Comparison of ENCODE assay signal across 10 cellular contexts in the genomic region with DNA sequence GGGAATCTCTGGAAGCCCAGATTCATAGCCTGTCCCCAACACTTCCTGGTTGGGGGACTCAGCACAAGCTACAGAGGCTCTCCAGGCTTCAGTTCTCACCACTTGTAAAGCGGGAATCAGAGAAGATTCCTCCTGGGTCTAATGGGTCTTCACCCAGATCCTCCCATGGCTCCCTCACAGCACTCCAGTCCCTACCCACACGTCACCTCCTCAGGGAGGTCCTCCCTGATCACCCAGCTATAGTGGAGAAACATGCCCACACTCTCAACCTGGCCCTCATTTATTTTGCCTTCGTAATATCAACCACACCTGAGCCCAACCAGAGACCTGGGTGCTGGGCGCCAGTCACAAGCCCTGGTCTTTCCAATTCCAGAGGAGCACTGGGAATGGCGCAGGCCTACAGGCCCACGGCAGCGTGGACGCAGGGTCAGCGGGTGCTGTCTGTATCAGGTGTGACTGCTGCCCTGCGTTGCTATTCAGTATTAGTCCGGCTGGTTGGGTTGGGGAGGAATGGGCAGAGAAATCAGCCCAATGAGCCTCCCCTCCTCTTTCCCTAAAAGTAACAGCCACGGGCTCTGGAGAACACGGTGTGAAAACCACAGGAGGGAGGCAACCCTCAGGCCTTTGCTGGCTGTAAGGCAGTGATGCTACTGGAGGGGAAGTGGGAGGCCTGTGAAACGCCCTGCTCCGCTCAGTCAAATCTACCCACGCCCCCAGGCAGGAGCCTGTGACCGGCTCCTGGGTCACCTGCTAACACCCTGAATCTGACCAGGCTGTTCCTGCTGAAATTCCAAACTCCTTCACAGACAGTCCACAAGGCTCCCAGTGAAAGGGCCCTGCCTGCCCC. TPM values are rescaled to one million over a fixed set of nuclear protein-coding genes. Genes with fewer than 3 reads are reported as not detected.
A peak's percentile ranks its signal among the peaks of the same experiment; 100 is the strongest.
DNase-seq lines count a peak whose midpoint lies in the region; ATAC-seq and TF ChIP-seq lines count a peak whose summit lies in the region.
"Had no signal": no experiment of that assay in that cellular context is flagged by ENCODE, and none has a peak within 500 bp of the region (broad histone marks: within the 10 kb centered on the region; RNA-seq: fewer than 3 reads in every experiment).

No MANE protein-coding gene starts in this region.

- H3K4me3 ChIP-seq in lower lobe of right lung (no peak overlapping the region), tibial artery (no peak overlapping the region)

- peaks cover 82% of the 10 kb centered on the region for H3K4me1 Mint-ChIP-seq in activated T-cell treated with anti-CD3 and anti-CD28 coated beads, Interleukin-2, amount 50 U/mL, for 24 hours (ENCODE audit: low read depth)
- peaks cover 70% of the 10 kb centered on the region for H3K4me1 Mint-ChIP-seq in activated naive CD8-positive, alpha-beta T cell (ENCODE audit: low read depth)

- TF ChIP-seq CTCF in lower lobe of right lung (IDR thresholded peaks at IDR 0.05), result no peak
- TF ChIP-seq CTCF in tibial artery (IDR thresholded peaks at IDR 0.05), result no peak

- no peak for DNase-seq in activated T-cell treated with anti-CD3 and anti-CD28 coated beads, Interleukin-2, amount 50 U/mL, for 24 hours
- DNase-seq in activated T-cell treated with anti-CD3 and anti-CD28 coated beads for 4 hours (no peak), lower lobe of right lung (peak; percentile 44), tibial artery (no peak), GM19240 (ENCODE audit: insufficient read length, low spot score) (no peak)
- DNase-seq: NCI-H345 had no signal

- H3K4me3 Mint-ChIP-seq in activated T-cell treated with anti-CD3 and anti-CD28 coated beads, Interleukin-2, amount 50 U/mL, for 24 hours, result peak overlapping the region; percentile 24
- H3K4me3 Mint-ChIP-seq in activated naive CD8-positive, alpha-beta T cell, result peak overlapping the region; percentile 73

- H3K27me3 Mint-ChIP-seq in activated T-cell treated with anti-CD3 and anti-CD28 coated beads, Interleukin-2, amount 50 U/mL, for 24 hours, result no peaks in the 10 kb centered on the region
- H3K27me3 Mint-ChIP-seq in activated naive CD8-positive, alpha-beta T cell, result no peaks in the 10 kb centered on the region

- H3K4me1 ChIP-seq in lower lobe of right lung, result peaks cover 70% of the 10 kb centered on the region
- H3K4me1 ChIP-seq in tibial artery, result peaks cover 0 to 75% (median 61%) of the 10 kb centered on the region in 4 donors

- intact Hi-C loops in lower lobe of right lung (cut with DNase I), result no loop called here
- intact Hi-C loops in tibial artery (cut with DNase I; ENCODE audit: low total_unique reads), result no loop called here

- no peaks in the 10 kb centered on the region for H3K9me3 Mint-ChIP-seq in activated T-cell treated with anti-CD3 and anti-CD28 coated beads, Interleukin-2, amount 50 U/mL, for 24 hours
- no peaks in the 10 kb centered on the region for H3K9me3 Mint-ChIP-seq in activated naive CD8-positive, alpha-beta T cell (ENCODE audit: low read depth)

- peak overlapping the region; percentile 49 for H3K27ac ChIP-seq in lower lobe of right lung
- H3K27ac ChIP-seq in tibial artery, result peak overlapping the region; percentile 51 to 58

- ATAC-seq in lower lobe of right lung, result no peak
- no peak for ATAC-seq in GM19328 (IDR thresholded peaks at IDR 0.05; ENCODE audit: unreplicated experiment)
- no peak for ATAC-seq in HG02884 (IDR thresholded peaks at IDR 0.05; ENCODE audit: unreplicated experiment)

- peaks cover 45% of the 10 kb centered on the region for H3K36me3 Mint-ChIP-seq in activated T-cell treated with anti-CD3 and anti-CD28 coated beads, Interleukin-2, amount 50 U/mL, for 24 hours (ENCODE audit: low read depth)
- no peaks in the 10 kb centered on the region for H3K36me3 Mint-ChIP-seq in activated naive CD8-positive, alpha-beta T cell

- H3K27ac Mint-ChIP-seq in activated T-cell treated with anti-CD3 and anti-CD28 coated beads, Interleukin-2, amount 50 U/mL, for 24 hours, result peak overlapping the region; percentile 85
- H3K27ac Mint-ChIP-seq in activated naive CD8-positive, alpha-beta T cell, result peak overlapping the region; percentile 90

- H3K9me3 ChIP-seq in lower lobe of right lung, result no peaks in the 10 kb centered on the region
- no peaks in the 10 kb centered on the region for H3K9me3 ChIP-seq in tibial artery

- H3K27me3 ChIP-seq in lower lobe of right lung (ENCODE audit: low read depth) (no peaks in the 10 kb centered on the region), tibial artery (no peaks in the 10 kb centered on the region)

- peaks cover 5% of the 10 kb centered on the region for H3K36me3 ChIP-seq in lower lobe of right lung
- peaks cover 0 to 7% (median 0%) of the 10 kb centered on the region in 3 donors for H3K36me3 ChIP-seq in tibial artery

RNA-seq across cellular contexts. Expression of a gene that starts 5.2 kb away (rescaled TPM):
- total RNA-seq in lower lobe of right lung, result 102 TPM

RNA-seq across cellular contexts. Expression of a gene that starts 53.5 kb away (rescaled TPM):
- total RNA-seq in lower lobe of right lung, result not detected
- total RNA-seq: H4 had no signal
